ENCODE assay signal across 1 cellular context in the genomic region with DNA sequence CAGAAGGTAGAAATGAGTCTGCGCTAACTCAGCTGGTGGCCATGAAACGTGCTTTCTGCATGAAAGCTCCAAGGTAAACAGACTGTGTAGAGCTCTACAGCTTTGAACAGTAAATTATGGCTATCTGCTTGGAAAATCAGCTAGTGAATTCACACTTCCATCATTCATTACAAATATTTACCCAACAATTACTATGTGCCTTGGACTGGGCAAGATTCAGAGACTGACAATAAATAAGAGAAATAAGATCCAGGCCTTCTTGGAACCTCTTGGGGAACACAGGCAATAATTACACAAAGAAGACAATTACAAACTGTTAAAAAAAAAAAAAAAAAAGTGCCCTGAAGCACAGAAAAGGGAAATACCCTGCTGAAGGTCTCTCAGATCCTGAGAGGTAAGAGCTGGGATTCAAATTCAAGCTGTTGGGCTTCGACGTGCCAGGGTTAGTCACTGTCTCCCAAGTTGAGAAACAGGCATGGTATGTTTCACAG.
TF ChIP-seq lines count a peak whose summit lies in the region.

No MANE protein-coding gene starts in this region.

TF ChIP-seq in GM23338, 12 proteins besides CTCF, POLR2A, EP300 and RAD21 (continued from another document):
- TF ChIP-seq, protein P1, sequence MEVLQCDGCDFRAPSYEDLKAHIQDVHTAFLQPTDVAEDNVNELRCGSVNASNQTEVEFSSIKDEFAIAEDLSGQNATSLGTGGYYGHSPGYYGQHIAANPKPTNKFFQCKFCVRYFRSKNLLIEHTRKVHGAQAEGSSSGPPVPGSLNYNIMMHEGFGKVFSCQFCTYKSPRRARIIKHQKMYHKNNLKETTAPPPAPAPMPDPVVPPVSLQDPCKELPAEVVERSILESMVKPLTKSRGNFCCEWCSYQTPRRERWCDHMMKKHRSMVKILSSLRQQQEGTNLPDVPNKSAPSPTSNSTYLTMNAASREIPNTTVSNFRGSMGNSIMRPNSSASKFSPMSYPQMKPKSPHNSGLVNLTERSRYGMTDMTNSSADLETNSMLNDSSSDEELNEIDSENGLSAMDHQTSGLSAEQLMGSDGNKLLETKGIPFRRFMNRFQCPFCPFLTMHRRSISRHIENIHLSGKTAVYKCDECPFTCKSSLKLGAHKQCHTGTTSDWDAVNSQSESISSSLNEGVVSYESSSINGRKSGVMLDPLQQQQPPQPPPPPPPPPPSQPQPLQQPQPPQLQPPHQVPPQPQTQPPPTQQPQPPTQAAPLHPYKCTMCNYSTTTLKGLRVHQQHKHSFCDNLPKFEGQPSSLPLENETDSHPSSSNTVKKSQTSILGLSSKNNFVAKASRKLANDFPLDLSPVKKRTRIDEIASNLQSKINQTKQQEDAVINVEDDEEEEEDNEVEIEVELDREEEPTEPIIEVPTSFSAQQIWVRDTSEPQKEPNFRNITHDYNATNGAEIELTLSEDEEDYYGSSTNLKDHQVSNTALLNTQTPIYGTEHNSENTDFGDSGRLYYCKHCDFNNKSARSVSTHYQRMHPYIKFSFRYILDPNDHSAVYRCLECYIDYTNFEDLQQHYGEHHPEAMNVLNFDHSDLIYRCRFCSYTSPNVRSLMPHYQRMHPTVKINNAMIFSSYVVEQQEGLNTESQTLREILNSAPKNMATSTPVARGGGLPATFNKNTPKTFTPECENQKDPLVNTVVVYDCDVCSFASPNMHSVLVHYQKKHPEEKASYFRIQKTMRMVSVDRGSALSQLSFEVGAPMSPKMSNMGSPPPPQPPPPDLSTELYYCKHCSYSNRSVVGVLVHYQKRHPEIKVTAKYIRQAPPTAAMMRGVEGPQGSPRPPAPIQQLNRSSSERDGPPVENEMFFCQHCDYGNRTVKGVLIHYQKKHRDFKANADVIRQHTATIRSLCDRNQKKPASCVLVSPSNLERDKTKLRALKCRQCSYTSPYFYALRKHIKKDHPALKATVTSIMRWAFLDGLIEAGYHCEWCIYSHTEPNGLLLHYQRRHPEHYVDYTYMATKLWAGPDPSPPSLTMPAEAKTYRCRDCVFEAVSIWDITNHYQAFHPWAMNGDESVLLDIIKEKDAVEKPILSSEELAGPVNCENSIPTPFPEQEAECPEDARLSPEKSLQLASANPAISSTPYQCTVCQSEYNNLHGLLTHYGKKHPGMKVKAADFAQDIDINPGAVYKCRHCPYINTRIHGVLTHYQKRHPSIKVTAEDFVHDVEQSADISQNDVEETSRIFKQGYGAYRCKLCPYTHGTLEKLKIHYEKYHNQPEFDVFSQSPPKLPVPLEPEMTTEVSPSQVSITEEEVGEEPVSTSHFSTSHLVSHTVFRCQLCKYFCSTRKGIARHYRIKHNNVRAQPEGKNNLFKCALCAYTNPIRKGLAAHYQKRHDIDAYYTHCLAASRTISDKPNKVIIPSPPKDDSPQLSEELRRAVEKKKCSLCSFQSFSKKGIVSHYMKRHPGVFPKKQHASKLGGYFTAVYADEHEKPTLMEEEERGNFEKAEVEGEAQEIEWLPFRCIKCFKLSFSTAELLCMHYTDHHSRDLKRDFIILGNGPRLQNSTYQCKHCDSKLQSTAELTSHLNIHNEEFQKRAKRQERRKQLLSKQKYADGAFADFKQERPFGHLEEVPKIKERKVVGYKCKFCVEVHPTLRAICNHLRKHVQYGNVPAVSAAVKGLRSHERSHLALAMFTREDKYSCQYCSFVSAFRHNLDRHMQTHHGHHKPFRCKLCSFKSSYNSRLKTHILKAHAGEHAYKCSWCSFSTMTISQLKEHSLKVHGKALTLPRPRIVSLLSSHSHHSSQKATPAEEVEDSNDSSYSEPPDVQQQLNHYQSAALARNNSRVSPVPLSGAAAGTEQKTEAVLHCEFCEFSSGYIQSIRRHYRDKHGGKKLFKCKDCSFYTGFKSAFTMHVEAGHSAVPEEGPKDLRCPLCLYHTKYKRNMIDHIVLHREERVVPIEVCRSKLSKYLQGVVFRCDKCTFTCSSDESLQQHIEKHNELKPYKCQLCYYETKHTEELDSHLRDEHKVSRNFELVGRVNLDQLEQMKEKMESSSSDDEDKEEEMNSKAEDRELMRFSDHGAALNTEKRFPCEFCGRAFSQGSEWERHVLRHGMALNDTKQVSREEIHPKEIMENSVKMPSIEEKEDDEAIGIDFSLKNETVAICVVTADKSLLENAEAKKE (CRISPR knock-in tag; IDR thresholded peaks at IDR 0.05): no peak
- TF ChIP-seq EZH2phosphoT487 (IDR thresholded peaks at IDR 0.05; ENCODE audit: unreplicated experiment) (no peak), EZH2 (IDR thresholded peaks at IDR 0.05; ENCODE audit: low read depth, unreplicated experiment) (no peak), ZNF331 (CRISPR knock-in tag; IDR thresholded peaks at IDR 0.05; ENCODE audit: low read depth) (no peak), POLR2AphosphoS5 (IDR thresholded peaks at IDR 0.05; ENCODE audit: low read depth) (no peak), ZNF114 (CRISPR knock-in tag; IDR thresholded peaks at IDR 0.05) (no peak), CREB1 (CRISPR knock-in tag; IDR thresholded peaks at IDR 0.05; ENCODE audit: low read depth) (no peak), STAT1 (IDR thresholded peaks at IDR 0.05; ENCODE audit: unreplicated experiment) (no peak)
- TF ChIP-seq, protein P2, sequence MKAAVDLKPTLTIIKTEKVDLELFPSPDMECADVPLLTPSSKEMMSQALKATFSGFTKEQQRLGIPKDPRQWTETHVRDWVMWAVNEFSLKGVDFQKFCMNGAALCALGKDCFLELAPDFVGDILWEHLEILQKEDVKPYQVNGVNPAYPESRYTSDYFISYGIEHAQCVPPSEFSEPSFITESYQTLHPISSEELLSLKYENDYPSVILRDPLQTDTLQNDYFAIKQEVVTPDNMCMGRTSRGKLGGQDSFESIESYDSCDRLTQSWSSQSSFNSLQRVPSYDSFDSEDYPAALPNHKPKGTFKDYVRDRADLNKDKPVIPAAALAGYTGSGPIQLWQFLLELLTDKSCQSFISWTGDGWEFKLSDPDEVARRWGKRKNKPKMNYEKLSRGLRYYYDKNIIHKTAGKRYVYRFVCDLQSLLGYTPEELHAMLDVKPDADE (IDR thresholded peaks at IDR 0.05): no peak
